In the genomic region with DNA sequence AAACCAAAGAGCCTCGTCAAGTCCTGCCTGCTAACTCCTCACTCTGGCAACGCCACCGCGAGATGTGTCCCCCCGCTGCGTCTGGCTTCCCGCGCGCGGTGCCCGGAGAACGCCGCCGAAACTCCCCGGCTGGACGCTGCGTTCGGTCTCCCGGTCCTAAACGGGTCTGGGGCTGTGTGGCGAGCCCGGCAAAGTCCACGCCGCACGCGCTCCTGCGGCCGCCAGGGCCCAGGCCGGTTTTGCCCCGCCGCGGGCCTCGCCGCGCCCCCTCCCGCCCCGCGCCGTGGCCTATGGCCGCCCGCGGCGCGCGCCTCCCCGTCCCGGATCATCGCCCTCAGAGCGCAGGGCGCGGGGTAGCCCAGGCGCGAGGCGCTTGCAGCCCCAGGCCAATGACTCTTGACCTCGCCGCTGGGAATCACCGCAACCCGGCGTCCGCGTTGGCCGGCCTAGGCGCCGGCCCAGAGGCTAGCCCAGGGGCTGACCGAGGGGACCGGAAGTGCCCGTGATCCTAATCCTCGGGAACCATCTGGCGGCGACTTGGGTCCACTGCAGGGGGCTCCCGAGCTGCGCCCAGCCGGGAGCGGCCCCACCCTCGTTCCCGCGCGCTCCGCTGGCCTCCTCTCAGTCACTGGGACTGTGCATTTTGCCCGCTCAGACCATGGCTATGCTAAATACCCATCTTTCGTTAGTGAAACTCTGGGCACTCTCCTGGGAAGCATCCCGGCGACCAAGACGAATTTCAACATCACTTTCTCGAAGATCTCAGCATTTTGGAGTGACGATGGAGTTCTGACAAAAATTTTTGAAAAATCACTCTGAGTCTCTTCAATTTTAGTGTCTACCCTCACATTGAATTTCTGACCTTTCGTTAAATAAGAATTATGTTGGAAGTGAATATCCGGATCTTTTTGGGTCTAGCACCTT, we compare ENCODE assay signal across 1 cellular context.
TF ChIP-seq lines count a peak whose summit lies in the region.

AADAT (minus strand) TSS at position 214 of the 924 bp plus-strand sequence. CDS start 266 bp downstream, outside the sequence.

TF ChIP-seq in SK-N-SH, 30 proteins besides CTCF, POLR2A, EP300 and RAD21 (continued from another document):
- no peak for TF ChIP-seq TEAD4 (IDR thresholded peaks at IDR 0.05; ENCODE audit: borderline replicate concordance, insufficient read depth)
- peak; percentile 40 for TF ChIP-seq YY1 (IDR thresholded peaks at IDR 0.05; ENCODE audit: low read depth)
- TF ChIP-seq FOSL2 (IDR thresholded peaks at IDR 0.05; ENCODE audit: borderline replicate concordance, low read depth): no peak
- no peak for TF ChIP-seq NFIC (IDR thresholded peaks at IDR 0.05; ENCODE audit: borderline replicate concordance)
- no peak for TF ChIP-seq GATA2 (CRISPR knock-in tag; IDR thresholded peaks at IDR 0.05)
- no peak for TF ChIP-seq MEF2A (IDR thresholded peaks at IDR 0.05; ENCODE audit: borderline replicate concordance, low read depth)
- no peak for TF ChIP-seq USF1 (IDR thresholded peaks at IDR 0.05; ENCODE audit: borderline replicate concordance, low read depth)
- TF ChIP-seq GABPA (IDR thresholded peaks at IDR 0.05; ENCODE audit: low read depth): peak; percentile 49; the same call in 1 of the 2 replicates
- peak; percentile 50; the same call in 1 of the 2 replicates for TF ChIP-seq SMC3 (IDR thresholded peaks at IDR 0.05; ENCODE audit: low read depth, low read length)
- TF ChIP-seq NRF1 (IDR thresholded peaks at IDR 0.05; ENCODE audit: low read depth, low read length): no peak
- TF ChIP-seq REST (IDR thresholded peaks at IDR 0.05; ENCODE audit: low read depth, low read length): no peak
